In genomic region chr9:109440797-109441287, GRCh38 we compare ENCODE assay signal across 7 cellular contexts. TPM values are rescaled to one million over a fixed set of nuclear protein-coding genes. Genes with fewer than 3 reads are reported as not detected.
DNase-seq lines count a peak whose midpoint lies in the region; ATAC-seq, FAIRE-seq and TF ChIP-seq lines count a peak whose summit lies in the region.

No MANE protein-coding gene starts in this region.

- CTCF ChIA-PET in HCT116 (lab: Charles Lee): interaction anchor here (0.6 to 2.8 kb wide), 13 partner anchors 9 to 94 kb away, joined by 3 to 17 read pairs (median 4); no protein-coding TSS in a partner anchor

- DNase-seq in HCT116 (ENCODE audit: low read depth, low spot score) (peak; percentile 67), LHCN-M2 (ENCODE audit: low read depth) (peak; percentile 72), RCC 7860 (ENCODE audit: low spot score) (peak; percentile 75), left ventricle myocardium inferior (no peak), sigmoid colon (no peak)
- no peak for DNase-seq in activated naive CD8-positive, alpha-beta T cell treated with anti-CD3 and anti-CD28 coated beads, Interleukin-2, amount 10 ng/mL, durations not matched to agents 7 days and 5 days

- peaks cover 0 to 8% of the 10 kb centered on the region in 2 experiments; a peak in 2 of 4 replicates for H3K4me1 ChIP-seq in HCT116 (ENCODE audit: control insufficient read depth in 1 of 2, insufficient read depth in 2 of 2, low read length in 2 of 2)
- peaks cover 34% of the 10 kb centered on the region for H3K4me1 ChIP-seq in left ventricle myocardium inferior
- no peaks in the 10 kb centered on the region for H3K4me1 ChIP-seq in sigmoid colon

- peak; percentile 69 for TF ChIP-seq CTCF in GM12874 (IDR thresholded peaks at IDR 0.05; ENCODE audit: insufficient read depth, low read depth, low read length)
- TF ChIP-seq CTCF in HCT116 (IDR thresholded peaks at IDR 0.05 in 2 of 3, conservative IDR thresholded peaks at IDR 0.05 in 1 of 3; ENCODE audit: borderline replicate concordance in 1 of 3, insufficient read depth in 1 of 3, low read depth in 2 of 3, low read length in 2 of 3): peak; percentile 77 to 81 (median 79)
- TF ChIP-seq CTCF in left ventricle myocardium inferior (IDR thresholded peaks at IDR 0.05; ENCODE audit: borderline replicate concordance): peak; percentile 79
- peak in 3 of 4 experiments; percentile 35 to 63 (median 46) for TF ChIP-seq CTCF in sigmoid colon (IDR thresholded peaks at IDR 0.05)

- POLR2A ChIA-PET in HCT116 (lab: Charles Lee): no interaction called here
- POLR2A ChIA-PET in activated naive CD8-positive, alpha-beta T cell treated with anti-CD3 and anti-CD28 coated beads, Interleukin-2, amount 10 ng/mL, durations not matched to agents 7 days and 5 days (lab: Charles Lee): no interaction called here

- H3K4me1 Mint-ChIP-seq in activated naive CD8-positive, alpha-beta T cell treated with anti-CD3 and anti-CD28 coated beads, Interleukin-2, amount 10 ng/mL, durations not matched to agents 7 days and 5 days: peaks cover 19% of the 10 kb centered on the region

- H2AFZ ChIP-seq in HCT116 (ENCODE audit: low read depth, low read length, poor library complexity, severe bottlenecking): no peak overlapping the region

- no TSS peak for BruUV-seq in HCT116 (replicated peaks; lab: Mats Ljungman, UMichigan)

- intact Hi-C loops in HCT116 (cut with micrococcal nuclease): loop anchor here (1.0 to 10.0 kb wide), 2 partner anchors 79 to 214 kb away; no protein-coding TSS in a partner anchor
- intact Hi-C loops in left ventricle myocardium inferior (cut with micrococcal nuclease): loop anchor here (10.0 kb wide), 1 partner anchor 84 kb away; no protein-coding TSS in a partner anchor
- intact Hi-C loops in sigmoid colon (cut with DNase I): no loop called here

- no peak overlapping the region for H3K4me3 Mint-ChIP-seq in activated naive CD8-positive, alpha-beta T cell treated with anti-CD3 and anti-CD28 coated beads, Interleukin-2, amount 10 ng/mL, durations not matched to agents 7 days and 5 days

- H4K20me1 ChIP-seq in HCT116 (ENCODE audit: insufficient read depth): no peaks in the 10 kb centered on the region

- TF ChIP-seq EP300 in sigmoid colon (IDR thresholded peaks at IDR 0.05): no peak

- H3K36me3 Mint-ChIP-seq in activated naive CD8-positive, alpha-beta T cell treated with anti-CD3 and anti-CD28 coated beads, Interleukin-2, amount 10 ng/mL, durations not matched to agents 7 days and 5 days: no peaks in the 10 kb centered on the region

- no peak overlapping the region for H3K9ac ChIP-seq in HCT116 (ENCODE audit: low read length)

- peak; percentile 95 for ATAC-seq in HCT116
- peak; percentile 91 for ATAC-seq in activated naive CD8-positive, alpha-beta T cell treated with anti-CD3 and anti-CD28 coated beads, Interleukin-2, amount 10 ng/mL, durations not matched to agents 7 days and 5 days (ENCODE audit: low read depth)

- H3K79me2 ChIP-seq in HCT116 (ENCODE audit: insufficient read depth, low read length): no peaks in the 10 kb centered on the region

- H3K36me3 ChIP-seq in HCT116 (ENCODE audit: control insufficient read depth in 1 of 2, insufficient read depth in 2 of 2, low read length in 2 of 2): peaks cover 2 to 15% of the 10 kb centered on the region in 2 experiments; a peak in 1 of 4 replicates
- no peaks in the 10 kb centered on the region for H3K36me3 ChIP-seq in left ventricle myocardium inferior
- no peaks in the 10 kb centered on the region for H3K36me3 ChIP-seq in sigmoid colon

- H3K27ac Mint-ChIP-seq in activated naive CD8-positive, alpha-beta T cell treated with anti-CD3 and anti-CD28 coated beads, Interleukin-2, amount 10 ng/mL, durations not matched to agents 7 days and 5 days: no peak overlapping the region

- no peaks in the 10 kb centered on the region for H3K9me2 ChIP-seq in HCT116 (ENCODE audit: insufficient read depth)

- H3K9me3 Mint-ChIP-seq in activated naive CD8-positive, alpha-beta T cell treated with anti-CD3 and anti-CD28 coated beads, Interleukin-2, amount 10 ng/mL, durations not matched to agents 7 days and 5 days: no peaks in the 10 kb centered on the region

- no peaks in the 10 kb centered on the region for H3K9me3 ChIP-seq in HCT116 (ENCODE audit: control insufficient read depth in 1 of 2, insufficient read depth in 1 of 2, low read depth in 1 of 2, low read length in 2 of 2)
- H3K9me3 ChIP-seq in left ventricle myocardium inferior (replicated peaks): no peaks in the 10 kb centered on the region
- H3K9me3 ChIP-seq in sigmoid colon: no peaks in the 10 kb centered on the region

- FAIRE-seq in RCC 7860 (lab: Jason Lieb, UNC): peak; percentile 70

- RAD21 ChIA-PET in HCT116 (lab: Charles Lee; ENCODE audit: low non-redundant PET in 1 of 2, low total read pairs in 2 of 2, uncharacterized antibody in 2 of 2, unreplicated experiment in 2 of 2): interaction anchor here in 1 of 2 experiments (1.2 kb wide), 1 partner anchor 29 kb away, joined by 4 read pairs; no protein-coding TSS in a partner anchor

- peaks cover 19% of the 10 kb centered on the region for H3K27me3 Mint-ChIP-seq in activated naive CD8-positive, alpha-beta T cell treated with anti-CD3 and anti-CD28 coated beads, Interleukin-2, amount 10 ng/mL, durations not matched to agents 7 days and 5 days

- H3K4me2 ChIP-seq in HCT116 (ENCODE audit: low read length): 0 out of 2 replicates have a peak overlapping the region, but pooled peaks have one; percentile 8

- H3K4me3 ChIP-seq in HCT116 (replicated peaks in 1 of 2; ENCODE audit: low read depth in 1 of 2, low read length in 2 of 2) (no peak overlapping the region), left ventricle myocardium inferior (no peak overlapping the region), sigmoid colon (no peak overlapping the region)

- TF ChIP-seq POLR2A in HCT116 (IDR thresholded peaks at IDR 0.05; ENCODE audit: borderline replicate concordance, extremely low read depth, insufficient read depth, insufficient read length) (no peak), sigmoid colon (IDR thresholded peaks at IDR 0.05) (no peak)

- H3K27me3 ChIP-seq in HCT116 (ENCODE audit: insufficient read depth, low read length) (no peaks in the 10 kb centered on the region), left ventricle myocardium inferior (ENCODE audit: low read depth) (peaks cover under 1% of the 10 kb centered on the region), sigmoid colon (no peaks in the 10 kb centered on the region)

- 5 to 7% methylated on average over 4 of the region's 4 CpGs for WGBS in sigmoid colon, 2 donors

- no peak overlapping the region for H3K27ac ChIP-seq in HCT116 (ENCODE audit: low read depth, low read length)
- H3K27ac ChIP-seq in left ventricle myocardium inferior (replicated peaks): no peak overlapping the region
- no peak overlapping the region for H3K27ac ChIP-seq in sigmoid colon

- peak; percentile 85 for TF ChIP-seq RAD21 in HCT116 (IDR thresholded peaks at IDR 0.05; ENCODE audit: low read depth)

TF ChIP-seq in HCT116, 20 proteins besides CTCF, POLR2A, EP300 and RAD21:
- peak; percentile 35; the same call in 1 of the 2 replicates for TF ChIP-seq CEBPB (IDR thresholded peaks at IDR 0.05; ENCODE audit: low read depth)
- no peak for TF ChIP-seq EGR1 (IDR thresholded peaks at IDR 0.05; ENCODE audit: low read depth)
- peak; percentile 32; the same call in 1 of the 2 replicates for TF ChIP-seq MAX (IDR thresholded peaks at IDR 0.05)
- 0 out of 2 replicates have a peak, but pooled peaks have one; percentile 19 for TF ChIP-seq SP1 (IDR thresholded peaks at IDR 0.05; ENCODE audit: low read depth)
- no peak for TF ChIP-seq POLR2AphosphoS5 (IDR thresholded peaks at IDR 0.05; ENCODE audit: low read depth, low read length)

RNA-seq across cellular contexts. Expression of gene PTPN3, which starts 57.3 kb away (rescaled TPM):
- total RNA-seq in HCT116 (2021; ENCODE audit: unreplicated experiment) (20.8 TPM), LHCN-M2 (2014; rRNA removed) (0.29 and 0.38 TPM in 2 replicates), left ventricle myocardium inferior (27.4 TPM), sigmoid colon (1 to 10 TPM; 1.3 to 2.5 (median 1.5) TPM)
- polyA plus RNA-seq in HCT116 (2012): 12.1 and 15.1 TPM in 2 replicates
- 0.13 TPM for polyA plus RNA-seq in LHCN-M2 (2012)
- not detected for total RNA-seq in activated naive CD8-positive, alpha-beta T cell treated with anti-CD3 and anti-CD28 coated beads, Interleukin-2, amount 10 ng/mL, durations not matched to agents 7 days and 5 days
- polyA plus RNA-seq in sigmoid colon: 10 to 100 TPM; 12.6 to 25.0 (median 14.4) TPM

Comparison
In these comparisons a context has a peak if more than half of its experiments do, and no peak if none do; other contexts are left out.
1. DNase-seq: peak in HCT116 (single experiment), LHCN-M2 (single experiment) and RCC 7860 (single experiment); none in activated naive CD8-positive, alpha-beta T cell treated with anti-CD3 and anti-CD28 coated beads, Interleukin-2, amount 10 ng/mL, durations not matched to agents 7 days and 5 days (single experiment), left ventricle myocardium inferior (single experiment) and sigmoid colon (single experiment).
2. Peak in every context shown above with its lines, with median percentiles within 50 percentile points of each other: CTCF ChIP-seq.